ENCODE assay signal across 14 cellular contexts in the genomic region with DNA sequence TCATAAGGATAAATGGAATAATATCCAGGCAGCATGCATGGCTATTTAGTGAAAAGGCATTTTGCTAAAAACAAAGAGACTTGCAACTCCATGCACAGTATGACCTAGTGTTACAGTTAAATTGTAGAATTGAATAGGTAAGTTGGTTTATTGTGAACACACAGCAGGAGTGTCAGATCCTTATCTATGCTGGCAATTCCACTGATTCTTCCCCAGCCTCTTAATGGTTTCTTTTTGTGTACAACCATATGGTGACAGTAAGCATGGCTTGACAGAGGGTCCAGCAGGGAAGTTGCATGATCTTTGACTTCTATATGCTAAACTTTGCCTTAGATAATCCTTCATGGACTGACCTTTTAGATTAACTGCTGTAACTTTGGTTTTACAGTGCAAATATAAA.
DNase-seq lines count a peak whose midpoint lies in the region; ATAC-seq and TF ChIP-seq lines count a peak whose summit lies in the region.
"Had no signal": no experiment of that assay in that cellular context is flagged by ENCODE, and none has a peak within 500 bp of the region (broad histone marks: within the 10 kb centered on the region; RNA-seq: fewer than 3 reads in every experiment).

No MANE protein-coding gene starts in this region.

- no peak overlapping the region for H3K4me3 ChIP-seq in CD8-positive, alpha-beta T cell (ENCODE audit: low read depth, low read length)

- peaks cover 19% of the 10 kb centered on the region for H3K4me1 Mint-ChIP-seq in glutamatergic neuron (ENCODE audit: low read depth, unreplicated experiment)
- H3K4me1 Mint-ChIP-seq in CD8-positive, alpha-beta T cell (ENCODE audit: low read depth): no peaks in the 10 kb centered on the region
- H3K4me1 Mint-ChIP-seq: IgD-negative memory B cell had no signal

- POLR2A ChIA-PET in CD8-positive, alpha-beta T cell (lab: Charles Lee): no interaction called here

- H3K9me3 Mint-ChIP-seq in glutamatergic neuron (ENCODE audit: unreplicated experiment): no peaks in the 10 kb centered on the region
- peaks cover 6% of the 10 kb centered on the region for H3K9me3 Mint-ChIP-seq in CD8-positive, alpha-beta T cell
- H3K9me3 Mint-ChIP-seq: CD4-positive, alpha-beta T cell; IgD-negative memory B cell had no signal

- no peaks in the 10 kb centered on the region for H3K27me3 ChIP-seq in CD8-positive, alpha-beta T cell (ENCODE audit: insufficient read depth, low read length)
- H3K27me3 ChIP-seq: BE2C had no signal

- no peak for ATAC-seq in CD8-positive, alpha-beta T cell

- no peaks in the 10 kb centered on the region for H3K36me3 ChIP-seq in CD8-positive, alpha-beta T cell (ENCODE audit: insufficient read depth, low read length)
- H3K36me3 ChIP-seq: BE2C had no signal

- H3K27ac Mint-ChIP-seq in glutamatergic neuron (ENCODE audit: unreplicated experiment): peak overlapping the region; percentile 79
- no peak overlapping the region for H3K27ac Mint-ChIP-seq in CD8-positive, alpha-beta T cell
- H3K27ac Mint-ChIP-seq: CD4-positive, alpha-beta T cell; IgD-negative memory B cell had no signal

- intact Hi-C loops in CD8-positive, alpha-beta T cell (cut with DNase I, micrococcal nuclease): no loop called here

- no peak overlapping the region for H3K27ac ChIP-seq in CD8-positive, alpha-beta T cell (ENCODE audit: low read depth, low read length)

- no peaks in the 10 kb centered on the region for H3K4me1 ChIP-seq in CD8-positive, alpha-beta T cell (ENCODE audit: insufficient read depth, low read length)
- H3K4me1 ChIP-seq: BE2C had no signal

- CTCF ChIA-PET in CD8-positive, alpha-beta T cell (lab: Charles Lee): no interaction called here

- no peaks in the 10 kb centered on the region for H3K27me3 Mint-ChIP-seq in glutamatergic neuron (ENCODE audit: unreplicated experiment)
- no peaks in the 10 kb centered on the region for H3K27me3 Mint-ChIP-seq in CD8-positive, alpha-beta T cell (ENCODE audit: low read depth)
- H3K27me3 Mint-ChIP-seq: CD4-positive, alpha-beta T cell; IgD-negative memory B cell had no signal

- H3K36me3 Mint-ChIP-seq in glutamatergic neuron (ENCODE audit: unreplicated experiment): no peaks in the 10 kb centered on the region
- no peaks in the 10 kb centered on the region for H3K36me3 Mint-ChIP-seq in CD8-positive, alpha-beta T cell
- H3K36me3 Mint-ChIP-seq: IgD-negative memory B cell had no signal

- DNase-seq in DMS 273 (lab: John Stamatoyannopoulos, UW; ENCODE audit: unreplicated experiment) (peak; percentile 13), ELF-1 (ENCODE audit: low read depth, low spot score) (peak; percentile 18), NCI-H2171 (lab: John Stamatoyannopoulos, UW) (peak; percentile 8), glutamatergic neuron (no peak), putamen (ENCODE audit: low spot score) (no peak), midbrain (lab: John Stamatoyannopoulos, UW) (no peak), GDM1 (lab: John Stamatoyannopoulos, UW) (no peak)
- no peak for DNase-seq in CD8-positive, alpha-beta T cell
- DNase-seq: BE2C; Calu3; CD4-positive, alpha-beta T cell; NCI-H446 treated with DMSO at 0.1 percent for 48 hours; NCI-H748 treated with DMSO at 0.1 percent for 48 hours had no signal

- TF ChIP-seq CTCF in glutamatergic neuron (IDR thresholded peaks at IDR 0.05; ENCODE audit: partially characterized antibody, unreplicated experiment): no peak
- TF ChIP-seq CTCF in CD8-positive, alpha-beta T cell (IDR thresholded peaks at IDR 0.05): no peak

- H3K9me3 ChIP-seq in CD8-positive, alpha-beta T cell (ENCODE audit: low read length): no peaks in the 10 kb centered on the region
- H3K9me3 ChIP-seq: BE2C had no signal

- H3K4me3 Mint-ChIP-seq in glutamatergic neuron (ENCODE audit: unreplicated experiment): no peak overlapping the region
- H3K4me3 Mint-ChIP-seq in CD8-positive, alpha-beta T cell: no peak overlapping the region
- H3K4me3 Mint-ChIP-seq: CD4-positive, alpha-beta T cell; IgD-negative memory B cell had no signal

Comparison
In these comparisons a context has a peak if more than half of its experiments do, and no peak if none do; other contexts are left out.
1. DNase-seq: peak in DMS 273 (single experiment), ELF-1 (single experiment) and NCI-H2171 (single experiment); none in glutamatergic neuron (single experiment), putamen (single experiment), midbrain (single experiment), CD8-positive, alpha-beta T cell (0 of 7) and GDM1 (single experiment).